Comparison of ENCODE assay signal across 12 cellular contexts in genomic region chr9:19992556-19992955, GRCh38.
A peak's percentile ranks its signal among the peaks of the same experiment; 100 is the strongest.
DNase-seq lines count a peak whose midpoint lies in the region; ATAC-seq and TF ChIP-seq lines count a peak whose summit lies in the region.
"Had no signal": no experiment of that assay in that cellular context is flagged by ENCODE, and none has a peak within 500 bp of the region (broad histone marks: within the 10 kb centered on the region; RNA-seq: fewer than 3 reads in every experiment).

No MANE protein-coding gene starts in this region.

- H3K36me3 Mint-ChIP-seq in T-helper 2 cell treated with Interferon-gamma antibody and Interleukin-4, amounts not matched to agents 5 μg/mL and 100 μg/mL, for 36 hours (ENCODE audit: low read depth) = peaks cover 11% of the 10 kb centered on the region
- H3K36me3 Mint-ChIP-seq in chondrocyte (ENCODE audit: low read depth) = no peaks in the 10 kb centered on the region
- H3K36me3 Mint-ChIP-seq: neural progenitor cell had no signal

- TF ChIP-seq CTCF in AG09319 (IDR thresholded peaks at IDR 0.05; ENCODE audit: low read depth, low read length) (no peak), chondrocyte (IDR thresholded peaks at IDR 0.05) (no peak)

- no peak overlapping the region for H3K27ac Mint-ChIP-seq in T-helper 2 cell treated with Interferon-gamma antibody and Interleukin-4, amounts not matched to agents 5 μg/mL and 100 μg/mL, for 36 hours
- no peak overlapping the region for H3K27ac Mint-ChIP-seq in chondrocyte (ENCODE audit: unreplicated experiment)
- H3K27ac Mint-ChIP-seq: neural progenitor cell had no signal

- peaks cover 29% of the 10 kb centered on the region for H3K4me1 Mint-ChIP-seq in T-helper 2 cell treated with Interferon-gamma antibody and Interleukin-4, amounts not matched to agents 5 μg/mL and 100 μg/mL, for 36 hours (ENCODE audit: low read depth)
- H3K4me1 Mint-ChIP-seq in chondrocyte (ENCODE audit: low read depth) = peaks cover 26% of the 10 kb centered on the region
- H3K4me1 Mint-ChIP-seq: neural progenitor cell had no signal

- H3K9me3 Mint-ChIP-seq in T-helper 2 cell treated with Interferon-gamma antibody and Interleukin-4, amounts not matched to agents 5 μg/mL and 100 μg/mL, for 36 hours = peaks cover 9% of the 10 kb centered on the region
- H3K9me3 Mint-ChIP-seq in chondrocyte (ENCODE audit: low read depth) = no peaks in the 10 kb centered on the region
- H3K9me3 Mint-ChIP-seq: neural progenitor cell had no signal

- no peaks in the 10 kb centered on the region for H3K27me3 Mint-ChIP-seq in T-helper 2 cell treated with Interferon-gamma antibody and Interleukin-4, amounts not matched to agents 5 μg/mL and 100 μg/mL, for 36 hours (ENCODE audit: low read depth)
- no peaks in the 10 kb centered on the region for H3K27me3 Mint-ChIP-seq in chondrocyte (ENCODE audit: low read depth)

- ATAC-seq in HG02973 (IDR thresholded peaks at IDR 0.05; ENCODE audit: unreplicated experiment) (no peak), HG03175 (IDR thresholded peaks at IDR 0.05; ENCODE audit: unreplicated experiment) (no peak)
- ATAC-seq: left cardiac atrium had no signal

- DNase-seq in AG09319 (ENCODE audit: extremely low read depth, low read depth) (peak; percentile 28), H4 (ENCODE audit: low spot score) (peak; percentile 11), fibroblast of the conjunctiva (ENCODE audit: low read depth) (peak; percentile 23), chondrocyte (ENCODE audit: low spot score) (no peak)
- DNase-seq in T-helper 2 cell treated with Interferon-gamma antibody and Interleukin-4, amounts not matched to agents 5 μg/mL and 100 μg/mL, for 36 hours (ENCODE audit: low spot score) = peak; percentile 49
- no peak for DNase-seq in NK-92 treated with Interleukin-12 subunit alpha and Interleukin-12 subunit beta, amount 100 ng/mL, for 24 hours (lab: John Stamatoyannopoulos, UW)
- DNase-seq: erythroblast, left cardiac atrium, NCI-H2081 had no signal

- H3K4me3 Mint-ChIP-seq in T-helper 2 cell treated with Interferon-gamma antibody and Interleukin-4, amounts not matched to agents 5 μg/mL and 100 μg/mL, for 36 hours = no peak overlapping the region
- no peak overlapping the region for H3K4me3 Mint-ChIP-seq in chondrocyte (ENCODE audit: unreplicated experiment)
- H3K4me3 Mint-ChIP-seq: neural progenitor cell had no signal

Comparison
In these comparisons a context has a peak if more than half of its experiments do, and no peak if none do; other contexts are left out.
1. DNase-seq: peak in AG09319 (single experiment), H4 (single experiment), T-helper 2 cell treated with Interferon-gamma antibody and Interleukin-4, amounts not matched to agents 5 μg/mL and 100 μg/mL, for 36 hours (single experiment) and fibroblast of the conjunctiva (single experiment); none in chondrocyte (single experiment) and NK-92 treated with Interleukin-12 subunit alpha and Interleukin-12 subunit beta, amount 100 ng/mL, for 24 hours (single experiment).